Comparison of ENCODE assay signal across 19 cellular contexts in the genomic region with DNA sequence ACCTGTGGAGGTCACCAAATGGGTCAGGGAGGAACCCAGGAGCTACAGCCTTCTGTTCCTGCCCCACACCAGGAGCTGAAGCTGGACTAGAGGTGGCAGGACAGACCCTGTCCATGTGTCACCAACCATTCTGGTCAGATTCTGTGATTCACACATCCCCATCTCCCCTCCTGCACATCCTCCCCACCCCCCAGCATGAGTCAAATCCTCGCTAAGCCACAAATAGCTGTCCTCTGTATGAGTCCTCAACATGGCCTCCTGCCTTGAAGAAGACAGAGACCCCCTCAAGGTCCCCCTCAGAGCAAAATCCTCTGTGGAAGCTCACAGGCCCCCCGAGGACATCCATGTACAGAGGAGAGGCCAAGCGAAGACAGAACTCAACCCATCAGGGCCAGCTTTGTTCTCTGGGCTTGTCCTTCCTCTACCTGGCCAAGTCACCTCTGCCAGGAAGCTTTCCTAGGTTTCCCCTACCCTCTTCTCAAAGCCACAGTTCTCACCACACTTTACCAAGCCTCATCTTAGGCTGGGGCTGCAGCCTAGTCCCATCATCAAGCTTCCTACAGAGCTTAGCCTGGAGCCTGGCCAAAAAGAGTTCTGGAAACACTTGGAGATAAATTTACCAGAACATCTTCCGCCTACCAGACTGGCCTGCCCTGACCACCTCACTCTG. TPM values are rescaled to one million over a fixed set of nuclear protein-coding genes. Genes with fewer than 3 reads are reported as not detected.
DNase-seq lines count a peak whose midpoint lies in the region; ATAC-seq, FAIRE-seq and TF ChIP-seq lines count a peak whose summit lies in the region.
"Had no signal": no experiment of that assay in that cellular context is flagged by ENCODE, and none has a peak within 500 bp of the region (broad histone marks: within the 10 kb centered on the region; RNA-seq: fewer than 3 reads in every experiment).

No MANE protein-coding gene starts in this region.

- CTCF ChIA-PET in IMR-90 (lab: Yijun Ruan, JAX), result no interaction called here
- CTCF ChIA-PET in H1 (lab: Charles Lee; ENCODE audit: partially characterized antibody), result interaction anchor here (1.1 to 3.5 kb wide), 16 partner anchors 12 to 102 kb away, joined by 3 to 18 read pairs (median 5); no protein-coding TSS in a partner anchor

- H3K4me2 ChIP-seq in IMR-90 (ENCODE audit: low read depth, low read length) (no peak overlapping the region), H1 (ENCODE audit: insufficient read depth in 1 of 2, low read depth in 2 of 2, low read length in 2 of 2) (no peak overlapping the region)

- peak overlapping the region; percentile 45 for H2AK9ac ChIP-seq in IMR-90 (replicated peaks; ENCODE audit: low read depth, low read length, poor library complexity)

- H2BK120ac ChIP-seq in IMR-90 (ENCODE audit: low read depth, low read length), result no peak overlapping the region
- H2BK120ac ChIP-seq in H1 (replicated peaks; ENCODE audit: low read depth, low read length), result no peak overlapping the region

- peak overlapping the region; percentile 39; the same call in 1 of the 2 replicates for H2BK12ac ChIP-seq in H1 (ENCODE audit: low read depth, low read length)

- H3K4me3 Mint-ChIP-seq in stimulated activated naive CD8-positive, alpha-beta T cell treated with anti-CD3 and anti-CD28 coated beads, Interleukin-15, amount 100 ng/mL, for 72 hours, result no peak overlapping the region
- H3K4me3 Mint-ChIP-seq: H9 had no signal

- H3K27me3 ChIP-seq in IMR-90 (ENCODE audit: control insufficient read depth, insufficient read depth, low read length), result peaks cover 24% of the 10 kb centered on the region
- no peaks in the 10 kb centered on the region; a peak in 1 of 7 replicates for H3K27me3 ChIP-seq in H1 (replicated peaks in 1 of 4; ENCODE audit: control insufficient read depth in 3 of 4, extremely low read depth in 1 of 4, insufficient read depth in 3 of 4, low read length in 3 of 4)
- no peaks in the 10 kb centered on the region for H3K27me3 ChIP-seq in right atrium auricular region
- H3K27me3 ChIP-seq: suprapubic skin had no signal

- no peak overlapping the region for H4K5ac ChIP-seq in IMR-90 (ENCODE audit: low read depth, low read length)
- H4K5ac ChIP-seq in H1 (ENCODE audit: insufficient read length, low read depth, low read length), result no peak overlapping the region

- H3K79me2 ChIP-seq in H1 (ENCODE audit: control insufficient read depth in 1 of 2, insufficient read depth in 2 of 2, low read length in 2 of 2), result peaks cover 0 to 2% of the 10 kb centered on the region in 2 experiments; a peak in 2 of 4 replicates

- no peak overlapping the region for H3K27ac ChIP-seq in IMR-90 (ENCODE audit: insufficient read depth, low read length)
- no peak overlapping the region for H3K27ac ChIP-seq in H1 (ENCODE audit: low read depth, low read length)
- H3K27ac ChIP-seq in right atrium auricular region, result no peak overlapping the region
- H3K27ac ChIP-seq: suprapubic skin had no signal

- H2AFZ ChIP-seq in IMR-90 (replicated peaks; ENCODE audit: low read length, poor library complexity) (peak overlapping the region; percentile 41), H1 (ENCODE audit: low read length) (no peak overlapping the region)

- dilution Hi-C loops in IMR-90 (cut with HindIII; ENCODE audit: low sequenced_read_pairs, unreplicated experiment), result no loop called here

- intact Hi-C loops in IMR-90 (cut with micrococcal nuclease), result no loop called here

- H3K23me2 ChIP-seq in H1 (ENCODE audit: low read depth, low read length), result no peaks in the 10 kb centered on the region

- H3K4me3 ChIP-seq in IMR-90 (ENCODE audit: insufficient read depth, low read depth, low read length) (no peak overlapping the region), H1 (ENCODE audit: extremely low read depth in 1 of 4, insufficient read depth in 2 of 4, low read depth in 3 of 4, low read length in 4 of 4) (no peak overlapping the region), right atrium auricular region (no peak overlapping the region)
- H3K4me3 ChIP-seq: lung, suprapubic skin had no signal

- H3K9me1 ChIP-seq in IMR-90 (ENCODE audit: insufficient read depth, low read length), result no peaks in the 10 kb centered on the region

- BruUV-seq in IMR-90 (replicated peaks; lab: Mats Ljungman, UMichigan), result no TSS peak

- POLR2A ChIA-PET in IMR-90 (lab: Charles Lee; ENCODE audit: unreplicated experiment), result interaction anchor here (0.6 kb wide), 1 partner anchor 54 kb away, joined by 3 read pairs; no protein-coding TSS in a partner anchor
- POLR2A ChIA-PET in H1 (lab: Charles Lee; ENCODE audit: partially characterized antibody), result interaction anchor here (0.7 to 1.1 kb wide), 4 partner anchors 8 to 918 kb away, joined by 3 to 4 read pairs (median 3); no protein-coding TSS in a partner anchor

- peak in 1 of 2 donors; percentile 15 for DNase-seq in stimulated activated naive CD8-positive, alpha-beta T cell treated with anti-CD3 and anti-CD28 coated beads, Interleukin-15, amount 100 ng/mL, for 72 hours
- no peak for DNase-seq in stimulated activated naive CD8-positive, alpha-beta T cell treated with anti-CD3 and anti-CD28 coated beads, Interleukin-15, Interleukin-2, amounts not matched to agents 100 U/mL and 50 U/mL, for 24 hours
- DNase-seq in IMR-90, result peak; percentile 17
- DNase-seq in H1 (ENCODE audit: low read depth in 1 of 2, low spot score in 2 of 2), result no peak
- no peak for DNase-seq in right atrium auricular region (ENCODE audit: low spot score)
- DNase-seq in stimulated activated CD4-positive, alpha-beta T cell treated with anti-CD3 and anti-CD28 coated beads, Interleukin-12 subunit alpha, Interleukin-12 subunit beta, amount 100 ng/mL, for 4 hours, result no peak
- no peak for DNase-seq in medulla oblongata (ENCODE audit: extremely low spot score)
- DNase-seq: activated CD4-positive, CD25-positive, alpha-beta regulatory T cell; AML-193; dermis blood vessel endothelial cell; DND-41; H9; NCI-H2107; NCI-H510A; T1000 had no signal

- H4K8ac ChIP-seq in IMR-90 (ENCODE audit: low read depth in 2 of 2, low read length in 2 of 2) (no peak overlapping the region), H1 (ENCODE audit: extremely low read depth, insufficient read depth, low read length) (no peak overlapping the region)

- H3K4ac ChIP-seq in IMR-90 (ENCODE audit: low read depth, low read length) (no peak overlapping the region), H1 (replicated peaks; ENCODE audit: insufficient read length, low read depth, low read length) (no peak overlapping the region)

- H3K23ac ChIP-seq in IMR-90 (ENCODE audit: low read depth, low read length) (no peak overlapping the region), H1 (ENCODE audit: insufficient read length) (no peak overlapping the region)

- H2AK5ac ChIP-seq in IMR-90 (ENCODE audit: low read depth, low read length) (no peak overlapping the region), H1 (ENCODE audit: low read depth, low read length) (no peak overlapping the region)

- H3K56ac ChIP-seq in IMR-90 (ENCODE audit: extremely low read depth, insufficient read depth, low read length) (no peak overlapping the region), H1 (replicated peaks; ENCODE audit: insufficient read length, low read depth, low read length) (no peak overlapping the region)

- no peak overlapping the region for H2BK15ac ChIP-seq in IMR-90 (ENCODE audit: low read depth, low read length)
- H2BK15ac ChIP-seq in H1 (ENCODE audit: low read length), result peak overlapping the region; percentile 16; the same call in 1 of the 2 replicates

- no peaks in the 10 kb centered on the region for H4K20me1 ChIP-seq in IMR-90 (ENCODE audit: insufficient read depth, low read length)
- H4K20me1 ChIP-seq in H1 (replicated peaks in 1 of 2; ENCODE audit: control insufficient read depth in 1 of 2, insufficient read depth in 2 of 2, low read length in 2 of 2), result peaks cover 3 to 15% of the 10 kb centered on the region in 2 experiments

- WGBS in IMR-90 (ENCODE audit: extremely low coverage in 2 of 2, insufficient read length in 1 of 2), 2 experiments, result 86% methylated on average over 2 of the region's 4 CpGs; no CpG with 5 or more reads in 1 of the 2 experiments
- 73% methylated on average over 4 of the region's 4 CpGs; no CpG with 5 or more reads in 1 of the 2 experiments for WGBS in H1 (ENCODE audit: extremely low coverage in 1 of 2, insufficient coverage in 1 of 2, insufficient read length in 1 of 2, insufficient replicate concordance in 2 of 2, low coverage in 1 of 2, low lambda C conversion rate in 2 of 2, missing lambda C conversion rate in 1 of 2), 2 experiments

- H3K4me1 ChIP-seq in IMR-90 (ENCODE audit: control insufficient read depth, insufficient read depth, low read length) (no peaks in the 10 kb centered on the region), H1 (replicated peaks in 1 of 4; ENCODE audit: control insufficient read depth in 3 of 4, insufficient read depth in 4 of 4, low read length in 3 of 4) (peaks cover 3 to 35% (median 12%) of the 10 kb centered on the region in 4 experiments; a peak in 6 of 7 replicates), right atrium auricular region (peaks cover 0 to 10% of the 10 kb centered on the region in 2 donors)

- H3K36me3 ChIP-seq in IMR-90 (ENCODE audit: control insufficient read depth, insufficient read depth, low read length) (no peaks in the 10 kb centered on the region), H1 (ENCODE audit: control insufficient read depth in 2 of 4, insufficient read depth in 4 of 4, low read length in 3 of 4) (no peaks in the 10 kb centered on the region), right atrium auricular region (no peaks in the 10 kb centered on the region)
- H3K36me3 ChIP-seq: suprapubic skin had no signal

- H4K91ac ChIP-seq in IMR-90 (ENCODE audit: insufficient read depth, low read depth, low read length) (no peak overlapping the region), H1 (replicated peaks; ENCODE audit: insufficient read length, low read length) (no peak overlapping the region)

- H3K9ac ChIP-seq in IMR-90 (ENCODE audit: low read depth, low read length) (no peak overlapping the region), H1 (replicated peaks in 1 of 4; ENCODE audit: extremely low read depth in 1 of 4, low read depth in 3 of 4, low read length in 3 of 4) (no peak overlapping the region)

- H3K14ac ChIP-seq in IMR-90 (replicated peaks; ENCODE audit: low read depth, low read length) (no peak overlapping the region), H1 (ENCODE audit: insufficient read length) (no peak overlapping the region)

- peaks cover 35% of the 10 kb centered on the region for H3K4me1 Mint-ChIP-seq in stimulated activated naive CD8-positive, alpha-beta T cell treated with anti-CD3 and anti-CD28 coated beads, Interleukin-15, amount 100 ng/mL, for 72 hours

- in situ Hi-C loops in IMR-90 (cut with MboI; ENCODE audit: low sequenced_read_pairs), result no loop called here

- FAIRE-seq in H1 (lab: Jason Lieb, UNC), result no peak
- FAIRE-seq: endothelial cell of umbilical vein, HepG2 had no signal

- H3K79me1 ChIP-seq in IMR-90 (ENCODE audit: low read depth in 1 of 2, low read length in 2 of 2) (no peaks in the 10 kb centered on the region), H1 (ENCODE audit: low read depth, low read length) (0 out of 2 replicates have a peak, but pooled peaks cover 7% of the 10 kb centered on the region)

- H3K27ac Mint-ChIP-seq in stimulated activated naive CD8-positive, alpha-beta T cell treated with anti-CD3 and anti-CD28 coated beads, Interleukin-15, amount 100 ng/mL, for 72 hours, result peak overlapping the region in 1 of 2 donors; percentile 13

- TF ChIP-seq RAD21 in IMR-90 (IDR thresholded peaks at IDR 0.05; ENCODE audit: low read length) (no peak), H1 (IDR thresholded peaks at IDR 0.05 in 1 of 2, conservative IDR thresholded peaks at IDR 0.05 in 1 of 2; ENCODE audit: low read depth in 2 of 2, low read length in 2 of 2) (no peak)

- H2BK20ac ChIP-seq in IMR-90 (ENCODE audit: low read depth, low read length) (no peak overlapping the region), H1 (ENCODE audit: low read length) (no peak overlapping the region)

- H2BK5ac ChIP-seq in IMR-90 (ENCODE audit: low read depth, low read length, poor library complexity, severe bottlenecking) (no peak overlapping the region), H1 (ENCODE audit: low read depth, low read length) (peak overlapping the region; percentile 52; the same call in 1 of the 2 replicates)

- H3K18ac ChIP-seq in IMR-90 (ENCODE audit: low read depth, low read length) (no peak overlapping the region), H1 (ENCODE audit: extremely low read depth, low read length) (no peak overlapping the region; the same call in 1 of the 2 replicates)

- TF ChIP-seq POLR2A in IMR-90 (IDR thresholded peaks at IDR 0.05; ENCODE audit: low read depth, low read length) (no peak), H1 (IDR thresholded peaks at IDR 0.05; ENCODE audit: control extremely low read depth in 1 of 2, low read depth in 2 of 2, low read length in 2 of 2) (no peak)

- peak; percentile 53 for ATAC-seq in stimulated activated naive CD8-positive, alpha-beta T cell treated with anti-CD3 and anti-CD28 coated beads, Interleukin-15, amount 100 ng/mL, for 72 hours
- no peak for ATAC-seq in stimulated activated naive CD8-positive, alpha-beta T cell treated with anti-CD3 and anti-CD28 coated beads, Interleukin-15, Interleukin-2, amounts not matched to agents 100 U/mL and 50 U/mL, for 24 hours
- ATAC-seq in IMR-90 (ENCODE audit: low read depth), result no peak

- TF ChIP-seq EP300 in H1 (IDR thresholded peaks at IDR 0.05; ENCODE audit: borderline replicate concordance in 1 of 2, low read depth in 2 of 2, low read length in 2 of 2), result no peak

- TF ChIP-seq CTCF in IMR-90 (conservative IDR thresholded peaks at IDR 0.05; ENCODE audit: low read depth, low read length) (no peak), H1 (IDR thresholded peaks at IDR 0.05; ENCODE audit: control extremely low read depth in 1 of 3, insufficient read depth in 1 of 3, low read depth in 1 of 3, low read length in 3 of 3) (no peak), right atrium auricular region (IDR thresholded peaks at IDR 0.05) (no peak)

- no peaks in the 10 kb centered on the region for H3K9me3 Mint-ChIP-seq in stimulated activated naive CD8-positive, alpha-beta T cell treated with anti-CD3 and anti-CD28 coated beads, Interleukin-15, amount 100 ng/mL, for 72 hours
- H3K9me3 Mint-ChIP-seq: H9 had no signal

- H3K27me3 Mint-ChIP-seq in stimulated activated naive CD8-positive, alpha-beta T cell treated with anti-CD3 and anti-CD28 coated beads, Interleukin-15, amount 100 ng/mL, for 72 hours, result no peaks in the 10 kb centered on the region

- H3K9me3 ChIP-seq in IMR-90 (ENCODE audit: control insufficient read depth, insufficient read depth, low read length) (no peaks in the 10 kb centered on the region), H1 (ENCODE audit: insufficient read depth in 2 of 2, low read depth in 1 of 2, low read length in 1 of 2) (no peaks in the 10 kb centered on the region), right atrium auricular region (no peaks in the 10 kb centered on the region)
- H3K9me3 ChIP-seq: suprapubic skin had no signal

RNA-seq across cellular contexts. Expression of a gene that starts 17.1 kb away (rescaled TPM):
- not detected in 2 replicates for total RNA-seq in IMR-90 (2012; rRNA removed)
- polyA plus RNA-seq in IMR-90 (2012; rRNA removed), result 0.11 and 0.15 TPM in 2 replicates
- polyA plus RNA-seq in IMR-90 (2012; cell fraction: cytosol; rRNA removed), result 0.06 and 0.10 TPM in 2 replicates
- 0.26 and 0.29 TPM in 2 replicates for polyA plus RNA-seq in IMR-90 (2012; cell fraction: nucleus; rRNA removed; ENCODE audit: low replicate concordance)
- 14.0 and 14.1 TPM in 2 replicates for total RNA-seq in H1 (2021; fragmentation: NEBNext Ultra II Directional; extraction: Animal tissue kit (Norgen Biotek cat#: 25700))
- 24.9 and 25.0 TPM in 2 replicates for polyA plus RNA-seq in H1 (2011; rRNA removed)
- 14.3 TPM for polyA plus RNA-seq in H1 (2011; cell fraction: cytosol; rRNA removed)
- polyA plus RNA-seq in H1 (2011; cell fraction: nucleus; rRNA removed), result 43.9 TPM
- polyA plus RNA-seq in H1 (2012, experiment 1 of 2), result 16.0 to 28.5 TPM (median 22.8 TPM) in 4 replicates
- polyA plus RNA-seq in H1 (2012, experiment 2 of 2), result 13.3 TPM
- polyA plus RNA-seq in H1 (2013, experiment 1 of 2), result 16.1 TPM
- polyA plus RNA-seq in H1 (2013, experiment 2 of 2), result 13.8 TPM
- polyA minus RNA-seq in H1 (2011; rRNA and poly(A)+ RNA removed), result 16.8 and 18.9 TPM in 2 replicates
- 14.2 TPM for polyA minus RNA-seq in H1 (2011; cell fraction: cytosol; rRNA and poly(A)+ RNA removed)
- polyA minus RNA-seq in H1 (2011; cell fraction: nucleus; rRNA and poly(A)+ RNA removed), result 9.4 TPM
- total RNA-seq in right atrium auricular region, result 1 to 10 TPM; 3.7 to 6.2 TPM
- total RNA-seq: dermis blood vessel endothelial cell, endothelial cell of umbilical vein, HepG2 had no signal
- polyA plus RNA-seq: HepG2 had no signal
